17 cellular contexts compared by ENCODE assay signal in genomic region chr17:44887971-44888955, GRCh38. TPM values are rescaled to one million over a fixed set of nuclear protein-coding genes. Genes with fewer than 3 reads are reported as not detected.
DNase-seq lines count a peak whose midpoint lies in the region; TF ChIP-seq lines count a peak whose summit lies in the region.
"Had no signal": no experiment of that assay in that cellular context is flagged by ENCODE, and none has a peak within 500 bp of the region (broad histone marks: within the 10 kb centered on the region; RNA-seq: fewer than 3 reads in every experiment).

No MANE protein-coding gene starts in this region.

- peak; percentile 93 for DNase-seq in AML-193 (lab: John Stamatoyannopoulos, UW)
- DNase-seq in GDM1 (lab: John Stamatoyannopoulos, UW): peak; percentile 25
- no peak for DNase-seq in RWPE1 (ENCODE audit: low spot score)
- DNase-seq in kidney tubule cell (ENCODE audit: low spot score): peak; percentile 19
- no peak for DNase-seq in GM10266 (ENCODE audit: extremely low spot score)
- no peak for DNase-seq in NCI-H446 treated with DMSO at 0.1 percent for 48 hours (lab: John Stamatoyannopoulos, UW)
- no peak for DNase-seq in HUDEP-2 (lab: John Stamatoyannopoulos, UW; ENCODE audit: unreplicated experiment in 76 of 76)
- DNase-seq in mesenteric fat pad (ENCODE audit: low spot score): no peak
- DNase-seq: activated CD4-positive, CD25-positive, alpha-beta regulatory T cell treated with anti-CD3 and anti-CD28 coated beads, Interleukin-2, amount 50 U/mL, for 72 hours; central memory CD4-positive, alpha-beta T cell; HCEC 1CT; mesenchymal stem cell; NCI-H1092; NCI-H2107; NCI-H69; Peyer's patch had no signal

- POLR2A ChIA-PET in RWPE1 (lab: Yijun Ruan, JAX; ENCODE audit: low non-redundant PET): no interaction called here

- no peak for TF ChIP-seq CTCF in RWPE1 (conservative IDR thresholded peaks at IDR 0.05; ENCODE audit: low read depth)
- no peak for TF ChIP-seq CTCF in GM10266 (IDR thresholded peaks at IDR 0.05; ENCODE audit: control insufficient read depth, insufficient read depth, low read depth, missing control alignments)

- CTCF ChIA-PET in RWPE1 (lab: Yijun Ruan, JAX): interaction anchor here (1.5 kb wide), 1 partner anchor 10 kb away, joined by 4 read pairs; no protein-coding TSS in a partner anchor

- peak overlapping the region; percentile 47; the same call in 1 of the 2 replicates for H3K27ac ChIP-seq in RWPE1
- H3K27ac ChIP-seq: Peyer's patch had no signal

RNA-seq across cellular contexts. Expression of gene EFTUD2, which starts 11.0 kb away (rescaled TPM):
- total RNA-seq in mesenteric fat pad: 104 TPM

RNA-seq across cellular contexts. Expression of gene GFAP, which starts 27.0 kb away (rescaled TPM):
- total RNA-seq in mesenteric fat pad: 1.3 TPM
- total RNA-seq: Peyer's patch had no signal

RNA-seq across cellular contexts. Expression of gene HIGD1B, which starts 40.6 kb away (rescaled TPM):
- total RNA-seq in mesenteric fat pad: 1.3 TPM
- total RNA-seq: Peyer's patch, renal cortical epithelial cell had no signal

RNA-seq across cellular contexts. Expression of gene GJC1, which starts 58.2 kb away (rescaled TPM):
- 17.1 TPM for total RNA-seq in mesenteric fat pad

RNA-seq across cellular contexts. Expression of gene KIF18B, which starts 59.3 kb away (rescaled TPM):
- not detected for total RNA-seq in mesenteric fat pad

Comparison
In these comparisons a context has a peak if more than half of its experiments do, and no peak if none do; other contexts are left out.
1. DNase-seq: peak in AML-193 (2 of 2), GDM1 (single experiment) and kidney tubule cell (single experiment); none in RWPE1 (single experiment), GM10266 (single experiment), NCI-H446 treated with DMSO at 0.1 percent for 48 hours (single experiment), HUDEP-2 (0 of 76) and mesenteric fat pad (single experiment).